Comparison of ENCODE assay signal across 21 cellular contexts in genomic region chr14:40682131-40682913, GRCh38.
"Had no signal": no experiment of that assay in that cellular context is flagged by ENCODE, and none has a peak within 500 bp of the region (broad histone marks: within the 10 kb centered on the region; RNA-seq: fewer than 3 reads in every experiment).

No MANE protein-coding gene starts in this region.

- H3K4me3 ChIP-seq: coronary artery, left ventricle myocardium inferior, pancreas, psoas muscle had no signal

- ATAC-seq: natural killer cell; pancreas; psoas muscle; right cardiac atrium; stimulated activated naive CD8-positive, alpha-beta T cell treated with anti-CD3 and anti-CD28 coated beads, Interleukin-15, Interleukin-2, amounts not matched to agents 100 U/mL and 50 U/mL, for 24 hours had no signal

- H3K9me3 ChIP-seq: pancreas, psoas muscle had no signal

- DNase-seq: activated CD4-positive, alpha-beta T cell treated with anti-CD3 and anti-CD28 coated beads, Interleukin-2, amount 50 U/mL, for 4 hours; activated CD8-positive, alpha-beta memory T cell treated with anti-CD3 and anti-CD28 coated beads, Interleukin-2, amount 50 U/mL, for 48 hours; activated effector memory CD4-positive, alpha-beta T cell treated with Interleukin-2 at 50 U/mL for 16 hours; activated naive CD4-positive, alpha-beta T cell treated with anti-CD3 and anti-CD28 coated beads for 36 hours; activated naive CD8-positive, alpha-beta T cell treated with anti-CD3 and anti-CD28 coated beads, Interleukin-2, amount 10 ng/mL, durations not matched to agents 7 days and 5 days; activated T-cell treated with anti-CD3 and anti-CD28 coated beads, Interleukin-2, amount 50 U/mL, for 48 hours; cerebellar nuclear complex; erythroblast; foreskin fibroblast; immature natural killer cell; kidney glomerular epithelial cell; left ventricle myocardium inferior; midbrain; natural killer cell; pancreas; psoas muscle; right cardiac atrium; stimulated activated CD4-positive, alpha-beta T cell treated with anti-CD3 and anti-CD28 coated beads, Interleukin-4, amount 100 ng/mL, for 4 hours; stimulated activated naive CD8-positive, alpha-beta T cell treated with anti-CD3 and anti-CD28 coated beads, Interleukin-15, Interleukin-2, amounts not matched to agents 100 U/mL and 50 U/mL, for 24 hours; T-helper 1 cell had no signal

- H3K36me3 ChIP-seq: left ventricle myocardium inferior, pancreas had no signal

- H3K27ac ChIP-seq: coronary artery, left ventricle myocardium inferior, pancreas, psoas muscle had no signal

- H3K4me1 ChIP-seq: left ventricle myocardium inferior, pancreas, psoas muscle had no signal

- H3K27me3 ChIP-seq: pancreas had no signal
